Comparison of ENCODE assay signal across 11 cellular contexts in the genomic region with DNA sequence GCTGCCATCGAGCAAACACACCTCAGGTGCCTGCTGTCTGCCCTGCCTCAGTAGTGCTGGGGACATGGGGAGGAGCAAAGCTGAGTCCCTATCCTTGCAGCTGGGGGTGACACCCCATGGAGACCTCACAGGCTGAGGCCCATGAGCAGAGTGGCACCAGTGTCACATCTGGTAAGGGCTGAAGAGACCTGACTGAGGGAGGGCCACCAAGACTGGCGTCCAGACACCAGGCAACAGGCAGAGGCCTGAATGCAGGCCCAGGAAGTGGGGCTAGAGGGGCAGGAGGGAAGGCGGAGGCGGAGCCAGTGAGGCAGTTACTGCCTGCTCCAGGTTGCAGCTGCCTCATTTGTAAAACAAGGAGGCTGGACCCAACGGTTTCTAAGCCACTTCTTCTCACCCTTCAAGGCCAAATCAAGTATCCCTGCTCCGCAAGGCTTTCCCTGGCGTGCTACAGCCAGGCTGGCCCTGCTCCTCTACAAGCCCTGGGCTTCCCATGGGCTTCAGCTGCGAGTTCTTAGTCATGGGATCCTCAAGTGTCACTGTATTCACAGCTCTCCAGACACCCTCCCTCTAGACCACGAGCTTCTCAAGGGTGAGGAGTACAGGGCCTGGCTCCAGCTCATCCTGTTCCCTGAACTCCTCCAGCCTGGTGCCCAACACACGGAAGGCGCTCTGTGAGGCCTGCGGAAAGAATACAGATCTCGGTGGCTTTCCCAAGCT. TPM values are rescaled to one million over a fixed set of nuclear protein-coding genes. Genes with fewer than 3 reads are reported as not detected.
DNase-seq lines count a peak whose midpoint lies in the region; ATAC-seq and TF ChIP-seq lines count a peak whose summit lies in the region.
"Had no signal": no experiment of that assay in that cellular context is flagged by ENCODE, and none has a peak within 500 bp of the region (broad histone marks: within the 10 kb centered on the region; RNA-seq: fewer than 3 reads in every experiment).

No MANE protein-coding gene starts in this region.

- no peaks in the 10 kb centered on the region for H3K27me3 Mint-ChIP-seq in activated CD8-positive, alpha-beta T cell treated with anti-CD3 and anti-CD28 coated beads, Interleukin-2, amount 10 ng/mL, durations not matched to agents 7 days and 5 days (ENCODE audit: low read depth)

- H4K8ac ChIP-seq in mesendoderm (ENCODE audit: low read depth, low read length): no peak overlapping the region

- H2BK5ac ChIP-seq in mesendoderm (ENCODE audit: low read length): no peak overlapping the region

- CTCF ChIA-PET in activated CD8-positive, alpha-beta T cell treated with anti-CD3 and anti-CD28 coated beads, Interleukin-2, amount 10 ng/mL, durations not matched to agents 7 days and 5 days (lab: Charles Lee): interaction anchor here (0.7 to 10.1 kb wide), 12 partner anchors 8 to 122 kb away, joined by 3 to 156 read pairs (median 8); no protein-coding TSS in a partner anchor

- no peak overlapping the region for H2BK15ac ChIP-seq in mesendoderm (replicated peaks; ENCODE audit: low read depth)

- no peak overlapping the region for H3K4ac ChIP-seq in mesendoderm (ENCODE audit: low read depth, low read length)

- no peak overlapping the region for H3K23ac ChIP-seq in mesendoderm (ENCODE audit: low read length)

- H3K9me3 Mint-ChIP-seq in activated CD8-positive, alpha-beta T cell treated with anti-CD3 and anti-CD28 coated beads, Interleukin-2, amount 10 ng/mL, durations not matched to agents 7 days and 5 days (ENCODE audit: insufficient read depth): no peaks in the 10 kb centered on the region
- H3K9me3 Mint-ChIP-seq: activated T-cell treated with anti-CD3 and anti-CD28 coated beads, Interleukin-2, amount 50 U/mL, for 72 hours had no signal

- H3K27ac ChIP-seq in mesendoderm (ENCODE audit: low read depth, low read length) (no peak overlapping the region), vagina (peak overlapping the region; percentile 81)
- H3K27ac ChIP-seq: KMS-11 had no signal

- no peak overlapping the region for H3K9ac ChIP-seq in mesendoderm (ENCODE audit: low read length)
- H3K9ac ChIP-seq: KMS-11 had no signal

- H4K5ac ChIP-seq in mesendoderm (ENCODE audit: low read length): no peak overlapping the region

- H3K4me3 ChIP-seq in mesendoderm (ENCODE audit: low read length) (no peak overlapping the region), vagina (no peak overlapping the region)

- DNase-seq in Right ventricle myocardium inferior (ENCODE audit: missing footprints) (peak; percentile 18), left ventricle myocardium superior (no peak), mesendoderm (peak; percentile 16), vagina (ENCODE audit: extremely low spot score in 2 of 2) (no peak), Ammon's horn (ENCODE audit: low spot score) (no peak), NCI-H2227 (lab: John Stamatoyannopoulos, UW; ENCODE audit: unreplicated experiment) (no peak)
- DNase-seq in activated CD8-positive, alpha-beta T cell treated with anti-CD3 and anti-CD28 coated beads, Interleukin-2, amount 10 ng/mL, durations not matched to agents 7 days and 5 days: no peak
- DNase-seq: activated T-cell treated with anti-CD3 and anti-CD28 coated beads, Interleukin-2, amount 50 U/mL, for 72 hours; COR-L47 had no signal

- H3K27me3 ChIP-seq in mesendoderm (ENCODE audit: insufficient read depth, low read length, poor library complexity) (no peaks in the 10 kb centered on the region), vagina (no peaks in the 10 kb centered on the region)

- H2AK5ac ChIP-seq in mesendoderm (ENCODE audit: low read length): no peak overlapping the region

- WGBS in mesendoderm (ENCODE audit: extremely low coverage, insufficient coverage, low lambda C conversion rate): no CpG with 5 or more reads among the region's 13 CpGs

- H3K18ac ChIP-seq in mesendoderm (ENCODE audit: low read length): no peak overlapping the region

- no peaks in the 10 kb centered on the region for H3K36me3 ChIP-seq in mesendoderm (ENCODE audit: control insufficient read depth, insufficient read depth, low read length)
- H3K36me3 ChIP-seq in vagina: peaks cover 0 to 15% of the 10 kb centered on the region in 2 donors

- peaks cover 44% of the 10 kb centered on the region for H3K36me3 Mint-ChIP-seq in activated CD8-positive, alpha-beta T cell treated with anti-CD3 and anti-CD28 coated beads, Interleukin-2, amount 10 ng/mL, durations not matched to agents 7 days and 5 days (ENCODE audit: low read depth)

- POLR2A ChIA-PET in activated CD8-positive, alpha-beta T cell treated with anti-CD3 and anti-CD28 coated beads, Interleukin-2, amount 10 ng/mL, durations not matched to agents 7 days and 5 days (lab: Charles Lee): interaction anchor here (0.9 to 2.8 kb wide), 5 partner anchors 12 to 36 kb away, joined by 3 to 15 read pairs (median 3); no protein-coding TSS in a partner anchor

- peaks cover 7% of the 10 kb centered on the region for H3K4me1 ChIP-seq in mesendoderm (ENCODE audit: control insufficient read depth, low read depth, low read length)
- peaks cover 100% of the 10 kb centered on the region for H3K4me1 ChIP-seq in vagina

- H3K56ac ChIP-seq in mesendoderm (ENCODE audit: low read length): no peak overlapping the region

- peaks cover 82% of the 10 kb centered on the region for H3K4me1 Mint-ChIP-seq in activated CD8-positive, alpha-beta T cell treated with anti-CD3 and anti-CD28 coated beads, Interleukin-2, amount 10 ng/mL, durations not matched to agents 7 days and 5 days (ENCODE audit: low read depth)

- H2BK120ac ChIP-seq in mesendoderm (ENCODE audit: low read depth, low read length): no peak overlapping the region

- peak overlapping the region; percentile 86 for H3K27ac Mint-ChIP-seq in activated CD8-positive, alpha-beta T cell treated with anti-CD3 and anti-CD28 coated beads, Interleukin-2, amount 10 ng/mL, durations not matched to agents 7 days and 5 days

- no peak overlapping the region for H3K4me2 ChIP-seq in mesendoderm (ENCODE audit: low read length)
- H3K4me2 ChIP-seq: KMS-11 had no signal

- H3K79me1 ChIP-seq in mesendoderm (ENCODE audit: low read length): peaks cover 8% of the 10 kb centered on the region

- H3K4me3 Mint-ChIP-seq in activated CD8-positive, alpha-beta T cell treated with anti-CD3 and anti-CD28 coated beads, Interleukin-2, amount 10 ng/mL, durations not matched to agents 7 days and 5 days: no peak overlapping the region
- H3K4me3 Mint-ChIP-seq: activated T-cell treated with anti-CD3 and anti-CD28 coated beads, Interleukin-2, amount 50 U/mL, for 72 hours had no signal

- no peaks in the 10 kb centered on the region for H3K9me3 ChIP-seq in vagina

- TF ChIP-seq CTCF in vagina (IDR thresholded peaks at IDR 0.05): no peak

- ATAC-seq in Right ventricle myocardium inferior (no peak), left ventricle myocardium superior (no peak), HG02571 (IDR thresholded peaks at IDR 0.05; ENCODE audit: unreplicated experiment) (no peak)
- no peak for ATAC-seq in activated CD8-positive, alpha-beta T cell treated with anti-CD3 and anti-CD28 coated beads, Interleukin-2, amount 10 ng/mL, durations not matched to agents 7 days and 5 days

- no peak for TF ChIP-seq POLR2A in vagina (IDR thresholded peaks at IDR 0.05)

- no peaks in the 10 kb centered on the region for H3K79me2 ChIP-seq in mesendoderm (ENCODE audit: control insufficient read depth, insufficient read depth, low read length)

- intact Hi-C loops in Right ventricle myocardium inferior (cut with DNase I): no loop called here
- intact Hi-C loops in left ventricle myocardium superior (cut with micrococcal nuclease): no loop called here
- intact Hi-C loops in vagina (cut with DNase I): no loop called here

RNA-seq across cellular contexts. Expression of gene FAM53B, which starts 39.0 kb away (rescaled TPM):
- total RNA-seq in Right ventricle myocardium inferior: 41.2 TPM
- 45.3 TPM for total RNA-seq in left ventricle myocardium superior
- total RNA-seq in activated CD8-positive, alpha-beta T cell treated with anti-CD3 and anti-CD28 coated beads, Interleukin-2, amount 10 ng/mL, durations not matched to agents 7 days and 5 days: 10 to 100 TPM; 19.9 to 21.8 TPM
- polyA plus RNA-seq in mesendoderm (2013, experiment 1 of 2): 9.4 TPM
- 9.3 TPM for polyA plus RNA-seq in mesendoderm (2013, experiment 2 of 2)
- total RNA-seq in vagina: 35.1 TPM

Comparison
In these comparisons a context has a peak if more than half of its experiments do, and no peak if none do; other contexts are left out.
1. DNase-seq: peak in Right ventricle myocardium inferior (single experiment) and mesendoderm (single experiment); none in left ventricle myocardium superior (single experiment), activated CD8-positive, alpha-beta T cell treated with anti-CD3 and anti-CD28 coated beads, Interleukin-2, amount 10 ng/mL, durations not matched to agents 7 days and 5 days (single experiment), vagina (0 of 2), Ammon's horn (single experiment) and NCI-H2227 (single experiment).